Comparison of ENCODE assay signal across 17 cellular contexts in the genomic region with DNA sequence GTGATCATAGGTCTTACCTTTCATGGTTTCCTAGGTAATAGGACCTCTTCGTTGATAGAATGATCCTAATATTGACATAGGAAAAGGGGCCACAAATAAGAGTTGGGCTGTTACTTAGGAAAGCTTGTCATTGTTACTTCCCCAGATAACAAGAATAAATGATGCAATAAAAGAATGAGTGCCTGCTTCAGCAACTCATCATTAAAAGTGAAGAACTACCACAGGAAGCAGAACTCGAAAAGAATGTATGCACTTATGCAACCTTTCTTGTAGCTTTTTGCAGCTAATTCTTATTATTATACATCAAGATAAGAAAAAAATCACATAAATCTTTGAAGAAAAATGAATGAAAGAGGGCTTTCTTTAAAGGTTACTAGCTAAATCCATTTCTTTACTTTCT.
"Had no signal": no experiment of that assay in that cellular context is flagged by ENCODE, and none has a peak within 500 bp of the region (broad histone marks: within the 10 kb centered on the region; RNA-seq: fewer than 3 reads in every experiment).

No MANE protein-coding gene starts in this region.

- H3K4me1 ChIP-seq: body of pancreas, foreskin keratinocyte, heart right ventricle had no signal

- DNase-seq: activated CD4-positive, alpha-beta T cell treated with anti-CD3 and anti-CD28 coated beads, Interleukin-2, amount 10 ng/mL, durations not matched to agents 7 days and 5 days; activated CD4-positive, CD25-positive, alpha-beta regulatory T cell; activated CD8-positive, alpha-beta memory T cell treated with anti-CD3 and anti-CD28 coated beads for 24 hours; activated naive CD4-positive, alpha-beta T cell treated with anti-CD3 and anti-CD28 coated beads, Interleukin-2, amount 50 U/mL, for 16 hours; amniotic stem cell; body of pancreas; effector memory CD8-positive, alpha-beta T cell; foreskin keratinocyte; islet precursor cell; natural killer cell; right cardiac atrium; stimulated activated naive CD4-positive, alpha-beta T cell; substantia nigra; T-helper 17 cell; trophoblast cell had no signal

- H3K27ac ChIP-seq: body of pancreas, foreskin keratinocyte, heart right ventricle had no signal

- ATAC-seq: body of pancreas; effector memory CD8-positive, alpha-beta T cell; foreskin keratinocyte; heart right ventricle; left lobe of liver; natural killer cell; right cardiac atrium; T-helper 17 cell had no signal

- H3K9me3 ChIP-seq: body of pancreas, heart right ventricle had no signal

- H3K27me3 ChIP-seq: body of pancreas, foreskin keratinocyte, heart right ventricle had no signal

- H3K4me3 ChIP-seq: body of pancreas, heart right ventricle had no signal

- H3K36me3 ChIP-seq: heart right ventricle had no signal
